In the genomic region with DNA sequence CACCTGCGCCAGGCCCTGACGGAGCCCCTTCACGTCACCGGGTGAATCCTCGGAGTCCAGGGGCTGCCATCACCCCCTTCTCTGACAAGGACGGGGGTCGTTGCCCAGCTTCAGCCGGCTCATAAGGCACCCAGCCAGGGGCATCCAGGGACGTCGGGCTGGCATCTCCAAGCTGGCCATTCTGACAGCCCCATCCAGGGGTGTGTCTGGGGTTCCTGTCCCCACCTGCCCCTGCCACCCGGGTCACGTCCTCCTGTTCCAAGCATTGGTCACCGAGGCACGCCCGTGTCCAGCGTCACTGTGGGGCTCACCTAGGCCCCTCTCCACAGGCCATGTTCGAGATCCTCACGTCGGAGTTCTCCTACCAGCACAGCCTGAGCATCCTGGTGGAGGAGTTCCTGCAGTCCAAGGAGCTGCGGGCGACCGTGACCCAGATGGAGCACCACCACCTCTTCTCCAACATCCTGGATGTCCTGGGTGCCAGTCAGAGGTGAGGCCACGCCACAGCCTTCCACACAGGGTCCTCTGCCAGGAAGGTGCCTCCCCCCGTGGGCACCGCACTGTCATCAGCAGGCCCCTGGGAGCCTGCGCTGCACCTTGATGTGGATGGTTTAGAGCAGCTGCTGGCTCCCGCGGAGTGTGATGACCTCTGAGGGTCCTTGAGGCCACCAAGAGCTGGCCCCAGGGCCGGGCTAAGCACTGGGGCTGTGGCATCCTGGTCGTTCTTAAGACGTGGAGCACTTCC, we compare ENCODE assay signal across 19 cellular contexts. TPM values are rescaled to one million over a fixed set of nuclear protein-coding genes. Genes with fewer than 3 reads are reported as not detected.
DNase-seq lines count a peak whose midpoint lies in the region; ATAC-seq, FAIRE-seq and TF ChIP-seq lines count a peak whose summit lies in the region.
"Had no signal": no experiment of that assay in that cellular context is flagged by ENCODE, and none has a peak within 500 bp of the region (broad histone marks: within the 10 kb centered on the region; RNA-seq: fewer than 3 reads in every experiment).

No MANE protein-coding gene starts in this region.

- no peak overlapping the region for H3K18ac ChIP-seq in H1 (ENCODE audit: extremely low read depth, low read length)

- TF ChIP-seq EP300 in H1 (IDR thresholded peaks at IDR 0.05; ENCODE audit: borderline replicate concordance in 1 of 2, low read depth in 2 of 2, low read length in 2 of 2) = no peak

- POLR2A ChIA-PET in H1 (lab: Charles Lee; ENCODE audit: partially characterized antibody) = interaction anchor here (0.6 to 1.4 kb wide), 2 partner anchors 11 to 157 kb away, joined by 3 read pairs; no protein-coding TSS in a partner anchor

- CTCF ChIA-PET in H1 (lab: Charles Lee; ENCODE audit: partially characterized antibody) = interaction anchor here (1.0 to 3.7 kb wide), 3 partner anchors 14 to 122 kb away, joined by 3 to 12 read pairs (median 5); no protein-coding TSS in a partner anchor

- peak; percentile 41 for DNase-seq in CD14-positive monocyte (ENCODE audit: low spot score)
- DNase-seq in H1 (ENCODE audit: low read depth in 1 of 2, low spot score in 2 of 2) = no peak
- peak; percentile 26 to 78 for DNase-seq in left lung
- peak; percentile 6 for DNase-seq in retina
- no peak for DNase-seq in cerebellar cortex (ENCODE audit: low spot score)
- DNase-seq in NCI-H345 (lab: John Stamatoyannopoulos, UW) = no peak
- DNase-seq in central memory CD4-positive, alpha-beta T cell = no peak
- DNase-seq: COR-L47, KBM-7, NCI-H1048, NCI-H146, NCI-H2227 treated with DMSO at 0.1 percent for 48 hours, NCI-H526 treated with DMSO at 0.1 percent for 48 hours had no signal

- no peak for TF ChIP-seq POLR2A in H1 (IDR thresholded peaks at IDR 0.05; ENCODE audit: control extremely low read depth in 1 of 2, low read depth in 2 of 2, low read length in 2 of 2)

- H3K4me3 ChIP-seq in H1 (ENCODE audit: extremely low read depth in 1 of 4, insufficient read depth in 2 of 4, low read depth in 3 of 4, low read length in 4 of 4) (no peak overlapping the region), left lung (no peak overlapping the region)
- H3K4me3 ChIP-seq: GM23338 had no signal

- H3K27ac Mint-ChIP-seq in CD14-positive monocyte = no peak overlapping the region

- ATAC-seq in left lung = no peak
- ATAC-seq in GM19452 (IDR thresholded peaks at IDR 0.05; ENCODE audit: unreplicated experiment) = no peak
- ATAC-seq: GM23338 had no signal

- peaks cover 5% of the 10 kb centered on the region; the same call in 1 of the 2 replicates for H3K23me2 ChIP-seq in H1 (ENCODE audit: low read depth, low read length)

- H4K91ac ChIP-seq in H1 (replicated peaks; ENCODE audit: insufficient read length, low read length) = no peak overlapping the region

- H3K23ac ChIP-seq in H1 (ENCODE audit: insufficient read length) = no peak overlapping the region

- no peak overlapping the region for H2BK120ac ChIP-seq in H1 (replicated peaks; ENCODE audit: low read depth, low read length)

- H3K9me3 ChIP-seq in H1 (ENCODE audit: insufficient read depth in 2 of 2, low read depth in 1 of 2, low read length in 1 of 2) (no peaks in the 10 kb centered on the region), left lung (no peaks in the 10 kb centered on the region)

- H3K56ac ChIP-seq in H1 (replicated peaks; ENCODE audit: insufficient read length, low read depth, low read length) = no peak overlapping the region

- H3K4me3 Mint-ChIP-seq in CD14-positive monocyte = no peak overlapping the region
- H3K4me3 Mint-ChIP-seq: GM23338 had no signal

- peaks cover 0 to 1% (median 0%) of the 10 kb centered on the region in 7 donors for H3K9me3 Mint-ChIP-seq in CD14-positive monocyte
- H3K9me3 Mint-ChIP-seq: GM23338 had no signal

- no peaks in the 10 kb centered on the region for H3K36me3 Mint-ChIP-seq in CD14-positive monocyte

- peaks cover 0 to 14% (median 4%) of the 10 kb centered on the region in 4 experiments; a peak in 5 of 8 replicates for H3K36me3 ChIP-seq in H1 (ENCODE audit: control insufficient read depth in 2 of 4, insufficient read depth in 4 of 4, low read length in 3 of 4)
- no peaks in the 10 kb centered on the region for H3K36me3 ChIP-seq in left lung

- no peaks in the 10 kb centered on the region for H3K79me2 ChIP-seq in H1 (ENCODE audit: control insufficient read depth in 1 of 2, insufficient read depth in 2 of 2, low read length in 2 of 2)

- no peak overlapping the region for H4K8ac ChIP-seq in H1 (ENCODE audit: extremely low read depth, insufficient read depth, low read length)

- no peaks in the 10 kb centered on the region for H3K4me1 Mint-ChIP-seq in CD14-positive monocyte

- 94% methylated on average over 29 of the region's 31 CpGs; no CpG with 5 or more reads in 1 of the 2 experiments for WGBS in H1 (ENCODE audit: extremely low coverage in 1 of 2, insufficient coverage in 1 of 2, insufficient read length in 1 of 2, insufficient replicate concordance in 2 of 2, low coverage in 1 of 2, low lambda C conversion rate in 2 of 2, missing lambda C conversion rate in 1 of 2), 2 experiments

- H3K27me3 ChIP-seq in H1 (replicated peaks in 1 of 4; ENCODE audit: control insufficient read depth in 3 of 4, extremely low read depth in 1 of 4, insufficient read depth in 3 of 4, low read length in 3 of 4) (no peaks in the 10 kb centered on the region), left lung (no peaks in the 10 kb centered on the region)

- peaks cover 0 to 10% of the 10 kb centered on the region in 2 experiments for H4K20me1 ChIP-seq in H1 (replicated peaks in 1 of 2; ENCODE audit: control insufficient read depth in 1 of 2, insufficient read depth in 2 of 2, low read length in 2 of 2)

- H3K4me2 ChIP-seq in H1 (ENCODE audit: insufficient read depth in 1 of 2, low read depth in 2 of 2, low read length in 2 of 2) = no peak overlapping the region
- H3K4me2 ChIP-seq: GM23338 had no signal

- no peak overlapping the region for H2BK12ac ChIP-seq in H1 (ENCODE audit: low read depth, low read length)

- no peak for TF ChIP-seq RAD21 in H1 (IDR thresholded peaks at IDR 0.05 in 1 of 2, conservative IDR thresholded peaks at IDR 0.05 in 1 of 2; ENCODE audit: low read depth in 2 of 2, low read length in 2 of 2)

- no peak overlapping the region for H2AFZ ChIP-seq in H1 (ENCODE audit: low read length)
- H2AFZ ChIP-seq: GM23338 had no signal

- no peaks in the 10 kb centered on the region; the same call in 1 of the 2 replicates for H3K79me1 ChIP-seq in H1 (ENCODE audit: low read depth, low read length)

- no peak overlapping the region for H2AK5ac ChIP-seq in H1 (ENCODE audit: low read depth, low read length)

- peaks cover 0 to 22% (median 16%) of the 10 kb centered on the region in 4 experiments; a peak in 6 of 7 replicates for H3K4me1 ChIP-seq in H1 (replicated peaks in 1 of 4; ENCODE audit: control insufficient read depth in 3 of 4, insufficient read depth in 4 of 4, low read length in 3 of 4)
- peaks cover 0 to 4% of the 10 kb centered on the region in 2 donors for H3K4me1 ChIP-seq in left lung

- no peak overlapping the region for H3K9ac ChIP-seq in H1 (replicated peaks in 1 of 4; ENCODE audit: extremely low read depth in 1 of 4, low read depth in 3 of 4, low read length in 3 of 4)

- no peak for FAIRE-seq in H1 (lab: Jason Lieb, UNC)

- H3K14ac ChIP-seq in H1 (ENCODE audit: insufficient read length) = no peak overlapping the region

- H3K27me3 Mint-ChIP-seq in CD14-positive monocyte (ENCODE audit: low read depth in 3 of 3) = peaks cover 2 to 5% (median 4%) of the 10 kb centered on the region in 3 donors

- H2BK20ac ChIP-seq in H1 (ENCODE audit: low read length) = no peak overlapping the region

- H3K27ac ChIP-seq in H1 (ENCODE audit: low read depth, low read length) = no peak overlapping the region
- H3K27ac ChIP-seq in left lung = no peak overlapping the region
- H3K27ac ChIP-seq: C4-2B, HL-60 had no signal

- H2BK5ac ChIP-seq in H1 (ENCODE audit: low read depth, low read length) = peak overlapping the region; percentile 9; the same call in 1 of the 2 replicates

- no peak overlapping the region for H3K4ac ChIP-seq in H1 (replicated peaks; ENCODE audit: insufficient read length, low read depth, low read length)

- TF ChIP-seq CTCF in CD14-positive monocyte (IDR thresholded peaks at IDR 0.05) (no peak), H1 (IDR thresholded peaks at IDR 0.05; ENCODE audit: control extremely low read depth in 1 of 3, insufficient read depth in 1 of 3, low read depth in 1 of 3, low read length in 3 of 3) (no peak), left lung (IDR thresholded peaks at IDR 0.05) (no peak)

- intact Hi-C loops in CD14-positive monocyte (cut with micrococcal nuclease) (no loop called here), left lung (cut with DNase I) (no loop called here)

- H4K5ac ChIP-seq in H1 (ENCODE audit: insufficient read length, low read depth, low read length) = no peak overlapping the region

- no peak overlapping the region for H2BK15ac ChIP-seq in H1 (ENCODE audit: low read length)

TF ChIP-seq in H1, 55 proteins besides CTCF, POLR2A, EP300 and RAD21:
- TF ChIP-seq RXRA (IDR thresholded peaks at IDR 0.05; ENCODE audit: insufficient read depth, low read depth, low read length) (no peak), SRF (IDR thresholded peaks at IDR 0.05; ENCODE audit: low read depth, low read length) (no peak), SIRT6 (IDR thresholded peaks at IDR 0.05; ENCODE audit: low read length) (no peak), NRF1 (IDR thresholded peaks at IDR 0.05; ENCODE audit: low read depth, low read length) (no peak), RNF2 (IDR thresholded peaks at IDR 0.05; ENCODE audit: borderline replicate concordance, low read depth, low read length, missing control alignments, poor library complexity, severe bottlenecking) (no peak), PHF8 (conservative IDR thresholded peaks at IDR 0.05; ENCODE audit: low read depth, low read length) (no peak)
- TF ChIP-seq, protein P1, sequence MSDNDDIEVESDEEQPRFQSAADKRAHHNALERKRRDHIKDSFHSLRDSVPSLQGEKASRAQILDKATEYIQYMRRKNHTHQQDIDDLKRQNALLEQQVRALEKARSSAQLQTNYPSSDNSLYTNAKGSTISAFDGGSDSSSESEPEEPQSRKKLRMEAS (IDR thresholded peaks at IDR 0.05) = no peak
TF ChIP-seq in H1: peak in this region for 0.

RNA-seq across cellular contexts. Expression of gene ARHGEF16, which starts 14.8 kb away (rescaled TPM):
- polyA plus RNA-seq in CD14-positive monocyte (not detected), H1 (2011; rRNA removed) (18.3 and 25.0 TPM in 2 replicates)
- 20.0 and 20.7 TPM in 2 replicates for total RNA-seq in H1 (2021; fragmentation: NEBNext Ultra II Directional; extraction: Animal tissue kit (Norgen Biotek cat#: 25700))
- polyA plus RNA-seq in H1 (2011; cell fraction: cytosol; rRNA removed) = 20.5 TPM
- 55.6 TPM for polyA plus RNA-seq in H1 (2011; cell fraction: nucleus; rRNA removed)
- polyA plus RNA-seq in H1 (2012, experiment 1 of 2) = 11.4 to 18.1 TPM (median 16.6 TPM) in 4 replicates
- 15.7 TPM for polyA plus RNA-seq in H1 (2012, experiment 2 of 2)
- 8.9 TPM for polyA plus RNA-seq in H1 (2013, experiment 1 of 2)
- 7.8 TPM for polyA plus RNA-seq in H1 (2013, experiment 2 of 2)
- 32.5 and 33.4 TPM in 2 replicates for polyA minus RNA-seq in H1 (2011; rRNA and poly(A)+ RNA removed)
- polyA minus RNA-seq in H1 (2011; cell fraction: cytosol; rRNA and poly(A)+ RNA removed) = 10.1 TPM
- polyA minus RNA-seq in H1 (2011; cell fraction: nucleus; rRNA and poly(A)+ RNA removed) = 24.2 TPM
- 10 to 100 TPM; 10.3 to 11.8 TPM for total RNA-seq in left lung
- total RNA-seq: OCI-LY7, RPMI7951 had no signal

Comparison
In these comparisons a context has a peak if more than half of its experiments do, and no peak if none do; other contexts are left out.
1. DNase-seq: peak in CD14-positive monocyte (single experiment), left lung (2 of 2) and retina (single experiment); none in H1 (0 of 2), cerebellar cortex (single experiment), NCI-H345 (single experiment) and central memory CD4-positive, alpha-beta T cell (single experiment).